8 cellular contexts compared by ENCODE assay signal in the genomic region with DNA sequence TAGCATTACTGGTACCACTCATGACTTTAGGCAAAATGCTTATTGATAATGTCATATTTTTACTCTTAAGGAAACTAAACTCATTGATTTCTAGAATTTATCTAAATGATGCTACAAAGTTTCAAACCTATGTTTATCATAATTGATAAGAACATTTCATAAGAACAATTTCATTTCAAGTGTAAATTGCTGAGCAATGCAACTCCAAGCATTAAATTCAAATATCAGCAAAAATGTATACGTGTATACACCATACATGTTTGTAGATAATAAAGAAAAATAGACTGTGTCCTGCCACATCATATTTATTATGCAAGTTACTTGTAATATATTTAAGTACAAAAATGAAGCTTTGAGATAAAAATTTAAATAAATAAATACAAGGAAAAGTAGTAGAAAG.
"Had no signal": no experiment of that assay in that cellular context is flagged by ENCODE, and none has a peak within 500 bp of the region (broad histone marks: within the 10 kb centered on the region; RNA-seq: fewer than 3 reads in every experiment).

No MANE protein-coding gene starts in this region.

- H3K4me1 Mint-ChIP-seq: IgD-negative memory B cell had no signal

- H3K4me2 ChIP-seq: KMS-11 had no signal

- H3K27ac Mint-ChIP-seq: IgD-negative memory B cell had no signal

- DNase-seq: Karpas-422, KBM-7, KG1 had no signal

- H3K27me3 Mint-ChIP-seq: IgD-negative memory B cell had no signal

- H3K36me3 Mint-ChIP-seq: IgD-negative memory B cell had no signal

- FAIRE-seq: HTR-8/SVneo, K562 had no signal

- ATAC-seq: K562 had no signal

- H3K9ac ChIP-seq: KMS-11 had no signal

- H3K9me3 Mint-ChIP-seq: IgD-negative memory B cell had no signal

- H3K4me3 Mint-ChIP-seq: IgD-negative memory B cell had no signal

- H3K27ac ChIP-seq: HL-60, KMS-11 had no signal

- H3K4me3 ChIP-seq: K562 had no signal
